In the genomic region with DNA sequence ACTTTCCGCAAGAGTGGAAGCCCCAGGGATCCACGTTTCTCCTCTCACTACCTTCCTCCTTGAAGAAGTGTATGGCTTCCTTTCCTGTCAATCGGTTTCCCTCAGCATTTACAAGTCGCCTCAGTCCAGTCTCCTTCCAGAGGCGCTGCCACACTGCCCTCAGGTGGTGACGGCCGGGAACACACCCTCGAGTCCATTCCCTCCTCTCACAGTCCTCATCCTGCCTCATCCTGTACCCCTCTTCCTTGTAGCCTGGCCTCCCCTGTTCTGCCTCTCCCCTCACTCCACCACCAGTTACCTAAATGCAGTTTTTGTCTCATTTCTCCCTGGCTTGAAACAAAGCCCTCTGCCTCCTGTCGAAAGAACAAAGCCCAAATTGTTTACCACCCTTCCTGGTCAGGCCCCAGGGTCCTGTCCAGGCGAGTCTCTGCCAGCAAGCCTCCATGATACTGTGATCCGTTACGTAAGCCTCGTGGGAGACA, we compare ENCODE assay signal across 8 cellular contexts. TPM values are rescaled to one million over a fixed set of nuclear protein-coding genes. Genes with fewer than 3 reads are reported as not detected.
A peak's percentile ranks its signal among the peaks of the same experiment; 100 is the strongest.
DNase-seq lines count a peak whose midpoint lies in the region; ATAC-seq, FAIRE-seq and TF ChIP-seq lines count a peak whose summit lies in the region.

No MANE protein-coding gene starts in this region.

- DNase-seq in D721Med (ENCODE audit: insufficient read length, low spot score) (peak; percentile 44), NCI-H446 treated with DMSO at 0.1 percent for 48 hours (lab: John Stamatoyannopoulos, UW) (peak; percentile 63), bronchial epithelial cell (ENCODE audit: low read depth) (peak; percentile 80), kidney epithelial cell (ENCODE audit: low read depth) (peak; percentile 58)
- DNase-seq in activated CD4-positive, CD25-positive, alpha-beta regulatory T cell treated with anti-CD3 and anti-CD28 coated beads, Interleukin-2, amount 50 U/mL, for 16 hours (ENCODE audit: low read depth, low spot score), result peak; percentile 83
- DNase-seq in stimulated activated CD4-positive, alpha-beta T cell treated with anti-CD3 and anti-CD28 coated beads, Interleukin-1b, Interleukin-23, amount 100 ng/mL, for 4 hours (ENCODE audit: low read depth in 2 of 2), result peak; percentile 92 to 93

- FAIRE-seq in D721Med (lab: Jason Lieb, UNC) (no peak), bronchial epithelial cell (lab: Jason Lieb, UNC) (peak; percentile 98)

- H3K36me3 ChIP-seq in bronchial epithelial cell (ENCODE audit: control insufficient read depth, insufficient read depth, low read length), result no peaks in the 10 kb centered on the region
- no peaks in the 10 kb centered on the region for H3K36me3 ChIP-seq in kidney epithelial cell (ENCODE audit: control insufficient read depth, insufficient read depth, low read length)

- ATAC-seq in HG02870 (IDR thresholded peaks at IDR 0.05; ENCODE audit: unreplicated experiment) (peak; percentile 61), GM18520 (IDR thresholded peaks at IDR 0.05; ENCODE audit: unreplicated experiment) (no peak)

- H3K27me3 ChIP-seq in bronchial epithelial cell (ENCODE audit: control insufficient read depth, insufficient read depth, low read length) (no peaks in the 10 kb centered on the region), kidney epithelial cell (ENCODE audit: control insufficient read depth, insufficient read depth, low read length) (no peaks in the 10 kb centered on the region)

- H3K4me3 ChIP-seq in bronchial epithelial cell (ENCODE audit: low read depth, low read length) (no peak overlapping the region), kidney epithelial cell (ENCODE audit: low read depth, low read length) (no peak overlapping the region)

- TF ChIP-seq CTCF in D721Med (IDR thresholded peaks at IDR 0.05; ENCODE audit: insufficient read depth, missing control alignments) (peak; percentile 96), bronchial epithelial cell (IDR thresholded peaks at IDR 0.05; ENCODE audit: insufficient read depth, low read length, severe bottlenecking) (peak; percentile 99), kidney epithelial cell (IDR thresholded peaks at IDR 0.05; ENCODE audit: insufficient read depth, low read length, poor library complexity, severe bottlenecking) (peak; percentile 98)

RNA-seq across cellular contexts. Expression of gene LSM10, which starts 23.2 kb away (rescaled TPM):
- total RNA-seq in bronchial epithelial cell (7.6 and 11.5 TPM in 2 replicates), kidney epithelial cell (27.6 and 41.5 TPM in 2 replicates)

RNA-seq across cellular contexts. Expression of gene OSCP1, which starts 29.4 kb away (rescaled TPM):
- total RNA-seq in bronchial epithelial cell (3.7 and 8.8 TPM in 2 replicates), kidney epithelial cell (11.3 and 13.9 TPM in 2 replicates)

RNA-seq across cellular contexts. Expression of gene STK40, which starts 35.2 kb away (rescaled TPM):
- 9.0 and 12.3 TPM in 2 replicates for total RNA-seq in bronchial epithelial cell
- 35.6 and 37.4 TPM in 2 replicates for total RNA-seq in kidney epithelial cell

RNA-seq across cellular contexts. Expression of gene MRPS15, which starts 43.3 kb away (rescaled TPM):
- total RNA-seq in bronchial epithelial cell, result 64.5 and 81.0 TPM in 2 replicates
- 121 and 128 TPM in 2 replicates for total RNA-seq in kidney epithelial cell
